In genomic region chr1:150551784-150552691, GRCh38 we compare ENCODE assay signal across 8 cellular contexts. TPM values are rescaled to one million over a fixed set of nuclear protein-coding genes. Genes with fewer than 3 reads are reported as not detected.
A peak's percentile ranks its signal among the peaks of the same experiment; 100 is the strongest.
DNase-seq lines count a peak whose midpoint lies in the region; ATAC-seq, FAIRE-seq and TF ChIP-seq lines count a peak whose summit lies in the region.

No MANE protein-coding gene starts in this region.

- in situ Hi-C loops in ACHN (cut with HindIII; ENCODE audit: low pct_ligation_motif_present, low pct_unique_long_range_greater_than_20kb, low sequenced_read_pairs), result no loop called here

- POLR2A ChIA-PET in RWPE1 (lab: Yijun Ruan, JAX; ENCODE audit: low non-redundant PET), result interaction anchor here (0.6 kb wide), 2 partner anchors 28 to 409 kb away, joined by 4 read pairs; no protein-coding TSS in a partner anchor

- no peak for FAIRE-seq in urothelium cell line (lab: Jason Lieb, UNC)

- CTCF ChIA-PET in RWPE1 (lab: Yijun Ruan, JAX), result interaction anchor here (0.8 to 1.6 kb wide), 2 partner anchors 8 to 48 kb away, joined by 4 to 7 read pairs; no protein-coding TSS in a partner anchor

- H3K4me1 ChIP-seq in mucosa of descending colon (ENCODE audit: low read depth), result peaks cover 13% of the 10 kb centered on the region

- ATAC-seq in mucosa of descending colon (peak; percentile 36), HG03135 (IDR thresholded peaks at IDR 0.05; ENCODE audit: unreplicated experiment) (no peak), GM21619 (IDR thresholded peaks at IDR 0.05; ENCODE audit: unreplicated experiment) (no peak)

- DNase-seq in EH (ENCODE audit: low read depth), result peak; percentile 93
- DNase-seq in RWPE1 (ENCODE audit: low spot score), result peak; percentile 90
- peak; percentile 92 for DNase-seq in epithelial cell of esophagus (ENCODE audit: low read depth)
- DNase-seq in mucosa of descending colon, result peak in 2 of 3 donors; percentile 67 to 84
- peak; percentile 45 for DNase-seq in urothelium cell line (ENCODE audit: low spot score)
- no peak for DNase-seq in ACHN

- H3K27ac ChIP-seq in RWPE1, result peak overlapping the region; percentile 100

- TF ChIP-seq CTCF in RWPE1 (conservative IDR thresholded peaks at IDR 0.05; ENCODE audit: low read depth) (no peak), epithelial cell of esophagus (IDR thresholded peaks at IDR 0.05; ENCODE audit: insufficient read depth, low read depth, low read length, missing control alignments) (no peak), mucosa of descending colon (IDR thresholded peaks at IDR 0.05) (no peak)

- no peaks in the 10 kb centered on the region for H3K36me3 ChIP-seq in mucosa of descending colon (ENCODE audit: low read depth)

- intact Hi-C loops in mucosa of descending colon (cut with DNase I, micrococcal nuclease), result loop anchor here in 1 of 2 donors (10.0 kb wide), 1 partner anchor 73 kb away; the partner anchor contains the start of gene ENSA

- H3K4me3 ChIP-seq in epithelial cell of esophagus (ENCODE audit: low read length), result no peak overlapping the region
- no peak overlapping the region for H3K4me3 ChIP-seq in mucosa of descending colon

- H3K9me3 ChIP-seq in mucosa of descending colon, result no peaks in the 10 kb centered on the region

RNA-seq across cellular contexts. Expression of gene ADAMTSL4, which starts 2.8 kb away (rescaled TPM):
- total RNA-seq in mucosa of descending colon, result 10 to 100 TPM in 2 of 3 donors, 1 to 10 TPM in 1; 3.4 to 37.1 (median 10.2) TPM

RNA-seq across cellular contexts. Expression of gene MCL1, which starts 27.4 kb away (rescaled TPM):
- 100 to 1,000 TPM; 221 to 258 (median 236) TPM for total RNA-seq in mucosa of descending colon

RNA-seq across cellular contexts. Expression of gene FALEC, which starts 36.5 kb away (rescaled TPM):
- total RNA-seq in mucosa of descending colon, result not detected

RNA-seq across cellular contexts. Expression of gene ECM1, which starts 44.1 kb away (rescaled TPM):
- 10 to 100 TPM in 1 of 3 donors, 1 to 10 TPM in 2; 3.4 to 11.0 (median 8.8) TPM for total RNA-seq in mucosa of descending colon
